In genomic region chr2:12314119-12314735, GRCh38 we compare ENCODE assay signal across 21 cellular contexts.
DNase-seq lines count a peak whose midpoint lies in the region; ATAC-seq, FAIRE-seq and TF ChIP-seq lines count a peak whose summit lies in the region.
"Had no signal": no experiment of that assay in that cellular context is flagged by ENCODE, and none has a peak within 500 bp of the region (broad histone marks: within the 10 kb centered on the region; RNA-seq: fewer than 3 reads in every experiment).

No MANE protein-coding gene starts in this region.

- no peak overlapping the region for H3K9ac ChIP-seq in keratinocyte (ENCODE audit: control insufficient read depth, extremely low read depth, insufficient read depth, low read length)

- peaks cover 27% of the 10 kb centered on the region for H3K4me1 Mint-ChIP-seq in GM23338
- H3K4me1 Mint-ChIP-seq in activated T-helper 1 cell treated with anti-CD3 and anti-CD28 coated beads, Interleukin-12 subunit alpha, Interleukin-12 subunit beta, Interleukin-2, Interleukin-4 antibody, amounts not matched to agents 30 ng/mL and 10 ng/mL and 1 ng/mL, durations not matched to agents 14 hours and 24 hours and 36 hours (ENCODE audit: low read depth): peaks cover 34% of the 10 kb centered on the region

- H3K27ac Mint-ChIP-seq in GM23338: no peak overlapping the region; the same call in 1 of the 2 replicates
- peak overlapping the region; percentile 36 for H3K27ac Mint-ChIP-seq in activated T-helper 1 cell treated with anti-CD3 and anti-CD28 coated beads, Interleukin-12 subunit alpha, Interleukin-12 subunit beta, Interleukin-2, Interleukin-4 antibody, amounts not matched to agents 30 ng/mL and 10 ng/mL and 1 ng/mL, durations not matched to agents 14 hours and 24 hours and 36 hours
- H3K27ac Mint-ChIP-seq: activated CD4-positive, alpha-beta T cell treated with anti-CD3 and anti-CD28 coated beads, Interleukin-2, amount 10 ng/mL, durations not matched to agents 24 days and 14 days had no signal

- no peaks in the 10 kb centered on the region for H3K36me3 ChIP-seq in A673 (ENCODE audit: insufficient read depth, low read length, poor library complexity, severe bottlenecking)
- no peaks in the 10 kb centered on the region for H3K36me3 ChIP-seq in GM23338 (ENCODE audit: insufficient read depth)
- no peaks in the 10 kb centered on the region for H3K36me3 ChIP-seq in keratinocyte (ENCODE audit: control insufficient read depth in 2 of 2, extremely low read depth in 1 of 2, insufficient read depth in 2 of 2, low read length in 2 of 2)
- H3K36me3 ChIP-seq in upper lobe of right lung: no peaks in the 10 kb centered on the region
- H3K36me3 ChIP-seq: cardiac muscle cell, left lung, Peyer's patch had no signal

- H4K20me1 ChIP-seq in GM23338 (replicated peaks; ENCODE audit: insufficient read depth) (no peaks in the 10 kb centered on the region), keratinocyte (ENCODE audit: control insufficient read depth, extremely low read depth, insufficient read depth, low read length) (no peaks in the 10 kb centered on the region)

- no peaks in the 10 kb centered on the region for H3K27me3 ChIP-seq in A673 (replicated peaks; ENCODE audit: insufficient read depth, low read depth, low read length, poor library complexity)
- no peaks in the 10 kb centered on the region for H3K27me3 ChIP-seq in GM23338 (ENCODE audit: insufficient read depth)
- no peaks in the 10 kb centered on the region for H3K27me3 ChIP-seq in keratinocyte (ENCODE audit: control insufficient read depth, extremely low read depth, insufficient read depth, low read length)
- no peaks in the 10 kb centered on the region for H3K27me3 ChIP-seq in upper lobe of right lung
- H3K27me3 ChIP-seq: cardiac muscle cell, left lung, Peyer's patch, testis had no signal

- no peak for DNase-seq in A673 (ENCODE audit: low spot score)
- peak; percentile 4 for DNase-seq in GM23338 (ENCODE audit: low spot score)
- DNase-seq in activated T-helper 1 cell treated with anti-CD3 and anti-CD28 coated beads, Interleukin-12 subunit alpha, Interleukin-12 subunit beta, Interleukin-2, Interleukin-4 antibody, amounts not matched to agents 30 ng/mL and 10 ng/mL and 1 ng/mL, durations not matched to agents 14 hours and 24 hours and 36 hours (ENCODE audit: low spot score): no peak
- DNase-seq in keratinocyte (ENCODE audit: low read depth, low spot score): no peak
- DNase-seq in NCI-H187 (lab: John Stamatoyannopoulos, UW): no peak
- no peak for DNase-seq in upper lobe of right lung
- no peak for DNase-seq in AG08396 (ENCODE audit: low spot score)
- DNase-seq in HuH-7 (ENCODE audit: low spot score): no peak
- DNase-seq: Caco-2; left lung; MM.1S; NCI-H2029; NCI-H82; Peyer's patch; stimulated activated CD4-positive, alpha-beta T cell treated with anti-CD3 and anti-CD28 coated beads, Interleukin-4, amount 100 ng/mL, for 24 hours; testis had no signal

- H2AFZ ChIP-seq in GM23338 (peak overlapping the region; percentile 76; the same call in 1 of the 2 replicates), keratinocyte (ENCODE audit: control insufficient read depth, low read length) (peak overlapping the region; percentile 20)

- no peak overlapping the region for H3K4me3 ChIP-seq in A673 (ENCODE audit: low read depth, low read length, poor library complexity, severe bottlenecking)
- no peak overlapping the region for H3K4me3 ChIP-seq in GM23338
- no peak overlapping the region for H3K4me3 ChIP-seq in keratinocyte (ENCODE audit: control insufficient read depth in 2 of 3, extremely low read depth in 1 of 3, insufficient read depth in 2 of 3, low read depth in 1 of 3, low read length in 3 of 3)
- no peak overlapping the region for H3K4me3 ChIP-seq in upper lobe of right lung
- H3K4me3 ChIP-seq: cardiac muscle cell, left lung, Peyer's patch, testis had no signal

- no peaks in the 10 kb centered on the region; the same call in 2 of the 3 replicates for H3K36me3 Mint-ChIP-seq in GM23338 (ENCODE audit: low read depth)
- H3K36me3 Mint-ChIP-seq in activated T-helper 1 cell treated with anti-CD3 and anti-CD28 coated beads, Interleukin-12 subunit alpha, Interleukin-12 subunit beta, Interleukin-2, Interleukin-4 antibody, amounts not matched to agents 30 ng/mL and 10 ng/mL and 1 ng/mL, durations not matched to agents 14 hours and 24 hours and 36 hours (ENCODE audit: low read depth): no peaks in the 10 kb centered on the region

- H3K4me2 ChIP-seq in GM23338 (peak overlapping the region; percentile 52; the same call in 1 of the 2 replicates), keratinocyte (ENCODE audit: control insufficient read depth, extremely low read depth, insufficient read depth, low read depth, low read length) (no peak overlapping the region)

- FAIRE-seq in keratinocyte (lab: Jason Lieb, UNC): no peak
- FAIRE-seq: G401.6, HepG2, TTC549 had no signal

- H3K9me3 Mint-ChIP-seq in GM23338: no peaks in the 10 kb centered on the region; the same call in 2 of the 3 replicates
- H3K9me3 Mint-ChIP-seq in activated T-helper 1 cell treated with anti-CD3 and anti-CD28 coated beads, Interleukin-12 subunit alpha, Interleukin-12 subunit beta, Interleukin-2, Interleukin-4 antibody, amounts not matched to agents 30 ng/mL and 10 ng/mL and 1 ng/mL, durations not matched to agents 14 hours and 24 hours and 36 hours: no peaks in the 10 kb centered on the region

- BruUV-seq in A673 (replicated peaks; lab: Mats Ljungman, UMichigan): TSS peak; percentile 78

- H3K27ac ChIP-seq in A673 (ENCODE audit: low read depth, low read length, poor library complexity, severe bottlenecking): peak overlapping the region; percentile 53
- H3K27ac ChIP-seq in GM23338 (ENCODE audit: low read depth): peak overlapping the region; percentile 83
- no peak overlapping the region for H3K27ac ChIP-seq in keratinocyte (ENCODE audit: control insufficient read depth, insufficient read depth, low read length)
- H3K27ac ChIP-seq in upper lobe of right lung: no peak overlapping the region
- H3K27ac ChIP-seq: cardiac muscle cell, left lung, Peyer's patch, testis had no signal

- H3F3A ChIP-seq in GM23338 (replicated peaks; ENCODE audit: low read depth): peaks cover 6% of the 10 kb centered on the region; the same call in 1 of the 2 replicates

- H3K9me3 ChIP-seq in A673 (ENCODE audit: low read depth, low read length, poor library complexity, severe bottlenecking): no peaks in the 10 kb centered on the region
- no peaks in the 10 kb centered on the region for H3K9me3 ChIP-seq in keratinocyte (ENCODE audit: control insufficient read depth, low read depth, low read length)
- H3K9me3 ChIP-seq in upper lobe of right lung: no peaks in the 10 kb centered on the region
- H3K9me3 ChIP-seq: Caco-2, left lung, Peyer's patch, testis had no signal

- no peaks in the 10 kb centered on the region for H3K9me1 ChIP-seq in keratinocyte (ENCODE audit: control insufficient read depth, extremely low read depth, insufficient read depth, low read length)

- no peak overlapping the region for H3K4me3 Mint-ChIP-seq in GM23338
- no peak overlapping the region for H3K4me3 Mint-ChIP-seq in activated T-helper 1 cell treated with anti-CD3 and anti-CD28 coated beads, Interleukin-12 subunit alpha, Interleukin-12 subunit beta, Interleukin-2, Interleukin-4 antibody, amounts not matched to agents 30 ng/mL and 10 ng/mL and 1 ng/mL, durations not matched to agents 14 hours and 24 hours and 36 hours
- H3K4me3 Mint-ChIP-seq: activated CD4-positive, alpha-beta T cell treated with anti-CD3 and anti-CD28 coated beads, Interleukin-2, amount 10 ng/mL, durations not matched to agents 24 days and 14 days had no signal

- H3K4me1 ChIP-seq in A673 (ENCODE audit: insufficient read depth, low read length, poor library complexity, severe bottlenecking) (peaks cover 23% of the 10 kb centered on the region), GM23338 (ENCODE audit: insufficient read depth) (peaks cover 8% of the 10 kb centered on the region), keratinocyte (ENCODE audit: control insufficient read depth, extremely low read depth, insufficient read depth, low read length) (peaks cover 24% of the 10 kb centered on the region), upper lobe of right lung (no peaks in the 10 kb centered on the region)
- H3K4me1 ChIP-seq: Caco-2 had no signal

- H3K27me3 Mint-ChIP-seq in GM23338 (ENCODE audit: insufficient read depth, low read depth, poor library complexity): peaks cover 2% of the 10 kb centered on the region
- H3K27me3 Mint-ChIP-seq in activated T-helper 1 cell treated with anti-CD3 and anti-CD28 coated beads, Interleukin-12 subunit alpha, Interleukin-12 subunit beta, Interleukin-2, Interleukin-4 antibody, amounts not matched to agents 30 ng/mL and 10 ng/mL and 1 ng/mL, durations not matched to agents 14 hours and 24 hours and 36 hours (ENCODE audit: insufficient read depth): peaks cover 8% of the 10 kb centered on the region

- H3K9me2 ChIP-seq in GM23338 (ENCODE audit: insufficient read depth): peaks cover 12% of the 10 kb centered on the region; the same call in 1 of the 2 replicates

- TF ChIP-seq CTCF in A673 (conservative IDR thresholded peaks at IDR 0.05; ENCODE audit: low read depth, low read length): no peak
- no peak for TF ChIP-seq CTCF in GM23338 (conservative IDR thresholded peaks at IDR 0.05; ENCODE audit: low read depth in 2 of 2)
- no peak for TF ChIP-seq CTCF in keratinocyte (optimal IDR thresholded peaks at IDR 0.05 in 1 of 3, IDR thresholded peaks at IDR 0.05 in 1 of 3, conservative IDR thresholded peaks at IDR 0.05 in 1 of 3; ENCODE audit: extremely low read depth in 1 of 3, insufficient read depth in 2 of 3, low read length in 3 of 3)
- no peak for TF ChIP-seq CTCF in upper lobe of right lung (IDR thresholded peaks at IDR 0.05)

- POLR2A ChIA-PET in A673 (lab: Charles Lee; ENCODE audit: low non-redundant PET): interaction anchor here (0.7 kb wide), 1 partner anchor 155 kb away, joined by 3 read pairs; no protein-coding TSS in a partner anchor

- dilution Hi-C loops in keratinocyte (cut with MboI; ENCODE audit: extremely low pct_ligation_motif_present, low sequenced_read_pairs): no loop called here

- ATAC-seq in GM23338 (peak; percentile 74), upper lobe of right lung (no peak)
- ATAC-seq: HepG2, left lung had no signal

- intact Hi-C loops in A673 (cut with micrococcal nuclease; ENCODE audit: unreplicated experiment) (loop anchor here (10.0 kb wide), 1 partner anchor 479 kb away; no protein-coding TSS in a partner anchor), upper lobe of right lung (cut with DNase I) (no loop called here)
- intact Hi-C loops in activated T-helper 1 cell treated with anti-CD3 and anti-CD28 coated beads, Interleukin-12 subunit alpha, Interleukin-12 subunit beta, Interleukin-2, Interleukin-4 antibody, amounts not matched to agents 30 ng/mL and 10 ng/mL and 1 ng/mL, durations not matched to agents 14 hours and 24 hours and 36 hours (cut with micrococcal nuclease): no loop called here

- no peaks in the 10 kb centered on the region for H3K79me2 ChIP-seq in GM23338 (replicated peaks; ENCODE audit: insufficient read depth)
- no peaks in the 10 kb centered on the region for H3K79me2 ChIP-seq in keratinocyte (ENCODE audit: control insufficient read depth, insufficient read depth, low read length)

- CTCF ChIA-PET in A673 (lab: Charles Lee): no interaction called here

TF ChIP-seq in GM23338, 12 proteins besides CTCF, POLR2A, EP300 and RAD21 (continues in another document):
- TF ChIP-seq NANOG (IDR thresholded peaks at IDR 0.05; ENCODE audit: borderline replicate concordance) (no peak), JUNB (IDR thresholded peaks at IDR 0.05; ENCODE audit: unreplicated experiment) (no peak), EZH2 (IDR thresholded peaks at IDR 0.05; ENCODE audit: low read depth, unreplicated experiment) (no peak)

Comparison
In these comparisons a context has a peak if more than half of its experiments do, and no peak if none do; other contexts are left out.
1. H3K27ac ChIP-seq: peak in A673 (single experiment) and GM23338 (single experiment); none in keratinocyte (single experiment) and upper lobe of right lung (single experiment).